Comparison of ENCODE assay signal across 1 cellular context in genomic region chr2:171483793-171484192, GRCh38.
A peak's percentile ranks its signal among the peaks of the same experiment; 100 is the strongest.
TF ChIP-seq lines count a peak whose summit lies in the region.

No MANE protein-coding gene starts in this region.

TF ChIP-seq in HepG2, 621 proteins besides CTCF, POLR2A, EP300 and RAD21:
- TF ChIP-seq TRIM24 (CRISPR knock-in tag; IDR thresholded peaks at IDR 0.05) (no peak), KDM5B (CRISPR knock-in tag; IDR thresholded peaks at IDR 0.05; ENCODE audit: borderline replicate concordance) (no peak), MAFK (conservative IDR thresholded peaks at IDR 0.05 in 1 of 2, IDR thresholded peaks at IDR 0.05 in 1 of 2; ENCODE audit: low read length in 2 of 2) (peak; percentile 74 to 86), MAFF (IDR thresholded peaks at IDR 0.05; ENCODE audit: low read depth, low read length) (peak; percentile 81)
